Comparison of ENCODE assay signal across 21 cellular contexts in the genomic region with DNA sequence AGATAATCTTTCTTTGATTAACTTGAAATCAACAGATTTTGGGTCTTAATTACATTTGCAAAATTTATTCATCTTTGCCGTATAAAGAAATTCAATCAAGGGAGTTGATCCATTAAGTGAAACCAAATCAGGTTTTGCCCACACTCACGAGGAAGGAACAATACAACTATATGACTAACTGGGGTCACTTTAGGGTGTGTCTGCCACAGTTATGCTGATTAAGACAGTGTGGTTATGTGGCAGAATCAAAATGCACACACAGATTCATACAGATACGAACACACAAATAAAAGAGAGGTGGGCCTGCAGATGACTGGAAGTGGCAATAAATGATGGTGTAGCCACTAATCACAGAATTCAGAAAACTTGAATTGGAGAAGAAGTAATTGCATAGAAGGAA.
DNase-seq lines count a peak whose midpoint lies in the region; ATAC-seq and TF ChIP-seq lines count a peak whose summit lies in the region.
"Had no signal": no experiment of that assay in that cellular context is flagged by ENCODE, and none has a peak within 500 bp of the region (broad histone marks: within the 10 kb centered on the region; RNA-seq: fewer than 3 reads in every experiment).

No MANE protein-coding gene starts in this region.

- POLR2A ChIA-PET in PC-3 (lab: Charles Lee; ENCODE audit: unreplicated experiment) = no interaction called here
- POLR2A ChIA-PET in HEK293T (lab: Yijun Ruan, JAX) = no interaction called here

- no peak overlapping the region for H3K4me3 ChIP-seq in PC-3 (ENCODE audit: low read length)
- H3K4me3 ChIP-seq: BLaER1 treated with 17β-estradiol and CSF1 and Interleukin-3, amounts not matched to agents 10 nM and 100 nM had no signal

- CTCF ChIA-PET in PC-3 (lab: Charles Lee) (no interaction called here), HEK293T (lab: Yijun Ruan, JAX) (no interaction called here)

- H3K79me2 ChIP-seq in PC-3 (ENCODE audit: low read length) = no peaks in the 10 kb centered on the region

- H3K36me3 ChIP-seq in PC-3 (ENCODE audit: low read depth, low read length) = no peaks in the 10 kb centered on the region
- H3K36me3 ChIP-seq: BLaER1 treated with 17β-estradiol and CSF1 and Interleukin-3, amounts not matched to agents 10 nM and 100 nM had no signal

- H3K4me1 ChIP-seq in PC-3 (ENCODE audit: insufficient read depth, low read length) = no peaks in the 10 kb centered on the region
- no peaks in the 10 kb centered on the region for H3K4me1 ChIP-seq in foreskin keratinocyte
- H3K4me1 ChIP-seq: Caco-2 had no signal

- H3K9me2 ChIP-seq in PC-3 (replicated peaks; ENCODE audit: low read length) = no peaks in the 10 kb centered on the region

- ATAC-seq in PC-3 = no peak
- peak; percentile 45 for ATAC-seq in foreskin keratinocyte
- ATAC-seq in GM18868 (IDR thresholded peaks at IDR 0.05; ENCODE audit: unreplicated experiment) = no peak
- no peak for ATAC-seq in GM19463 (IDR thresholded peaks at IDR 0.05; ENCODE audit: unreplicated experiment)

- no peaks in the 10 kb centered on the region for H3F3A ChIP-seq in PC-3 (ENCODE audit: low read length, unreplicated experiment)

- no peaks in the 10 kb centered on the region for H3K27me3 ChIP-seq in PC-3 (ENCODE audit: low read length)
- no peaks in the 10 kb centered on the region for H3K27me3 ChIP-seq in foreskin keratinocyte
- H3K27me3 ChIP-seq: BLaER1 treated with 17β-estradiol and CSF1 and Interleukin-3, amounts not matched to agents 10 nM and 100 nM had no signal

- H3K9ac ChIP-seq in PC-3 (ENCODE audit: low read length) = no peak overlapping the region
- H3K9ac ChIP-seq: BLaER1 treated with 17β-estradiol and CSF1 and Interleukin-3, amounts not matched to agents 10 nM and 100 nM; KMS-11 had no signal

- intact Hi-C loops in PC-3 (cut with micrococcal nuclease) = no loop called here

- no peak for TF ChIP-seq CTCF in PC-3 (conservative IDR thresholded peaks at IDR 0.05; ENCODE audit: low read depth, low read length)
- TF ChIP-seq CTCF in foreskin keratinocyte (conservative IDR thresholded peaks at IDR 0.05) = no peak

- H2AFZ ChIP-seq in PC-3 (ENCODE audit: low read length) = no peak overlapping the region

- peak overlapping the region; percentile 14; the same call in 1 of the 2 replicates for H3K27ac ChIP-seq in PC-3 (ENCODE audit: low read length)
- no peak overlapping the region for H3K27ac ChIP-seq in foreskin keratinocyte
- H3K27ac ChIP-seq: BLaER1 treated with 17β-estradiol and CSF1 and Interleukin-3, amounts not matched to agents 10 nM and 100 nM; KMS-11 had no signal

- DNase-seq in PC-3 (peak; percentile 28), astrocyte of the hippocampus (ENCODE audit: low read depth, low spot score) (peak; percentile 61), foreskin keratinocyte (peak in 1 of 2 donors; percentile 26), DMS53 (lab: John Stamatoyannopoulos, UW) (no peak), HEK293T (ENCODE audit: extremely low spot score) (no peak)
- DNase-seq: Caco-2; CD4-positive, alpha-beta memory T cell; DMS 273 treated with DMSO at 0.1 percent for 48 hours; DND-41; H9; IMR-90; NCI-H1105; NCI-H2081 treated with DMSO at 0.1 percent for 48 hours; NCI-H2171 treated with DMSO at 0.1 percent for 48 hours; NCI-H524 treated with DMSO at 0.1 percent for 48 hours; NCI-H82; SHP77 had no signal

- H3K4me2 ChIP-seq in PC-3 (ENCODE audit: low read length) = no peak overlapping the region
- H3K4me2 ChIP-seq: KMS-11 had no signal

- no TSS peak for BruUV-seq in PC-3 (replicated peaks; lab: Mats Ljungman, UMichigan)

- H3K9me3 ChIP-seq in PC-3 (ENCODE audit: low read length) = peaks cover 15% of the 10 kb centered on the region

- no peaks in the 10 kb centered on the region for H4K20me1 ChIP-seq in PC-3 (ENCODE audit: low read length)
- H4K20me1 ChIP-seq: BLaER1 treated with 17β-estradiol and CSF1 and Interleukin-3, amounts not matched to agents 10 nM and 100 nM had no signal

TF ChIP-seq in HEK293T, 16 proteins besides CTCF, POLR2A, EP300 and RAD21:
- TF ChIP-seq LEF1 (IDR thresholded peaks at IDR 0.05; ENCODE audit: borderline replicate concordance) (no peak), FOXM1 (IDR thresholded peaks at IDR 0.05; ENCODE audit: borderline replicate concordance) (no peak), CTBP1 (IDR thresholded peaks at IDR 0.05; ENCODE audit: borderline replicate concordance) (no peak), ARNT (IDR thresholded peaks at IDR 0.05) (no peak), PKNOX1 (IDR thresholded peaks at IDR 0.05) (no peak), ELF4 (IDR thresholded peaks at IDR 0.05) (no peak), HDGF (IDR thresholded peaks at IDR 0.05; ENCODE audit: borderline replicate concordance) (no peak), L3MBTL2 (conservative IDR thresholded peaks at IDR 0.05) (no peak), BHLHE40 (IDR thresholded peaks at IDR 0.05; ENCODE audit: borderline replicate concordance) (no peak), SUZ12 (IDR thresholded peaks at IDR 0.05) (no peak), NFRKB (IDR thresholded peaks at IDR 0.05) (no peak)
TF ChIP-seq in HEK293T: peak in this region for 0.

Comparison
In these comparisons a context has a peak if more than half of its experiments do, and no peak if none do; other contexts are left out.
1. DNase-seq: peak in PC-3 (single experiment) and astrocyte of the hippocampus (single experiment); none in DMS53 (single experiment) and HEK293T (single experiment).